26 cellular contexts compared by ENCODE assay signal in genomic region chr16:19783363-19783762, GRCh38.
DNase-seq lines count a peak whose midpoint lies in the region; ATAC-seq and TF ChIP-seq lines count a peak whose summit lies in the region.
"Had no signal": no experiment of that assay in that cellular context is flagged by ENCODE, and none has a peak within 500 bp of the region (broad histone marks: within the 10 kb centered on the region; RNA-seq: fewer than 3 reads in every experiment).

No MANE protein-coding gene starts in this region.

- H3K9me3 Mint-ChIP-seq in activated CD4-positive, alpha-beta T cell treated with anti-CD3 and anti-CD28 coated beads, Interleukin-2, amount 10 ng/mL, durations not matched to agents 24 days and 14 days = no peaks in the 10 kb centered on the region
- no peaks in the 10 kb centered on the region for H3K9me3 Mint-ChIP-seq in nephron
- no peaks in the 10 kb centered on the region for H3K9me3 Mint-ChIP-seq in GM23338
- H3K9me3 Mint-ChIP-seq: activated naive CD4-positive, alpha-beta T cell treated with anti-CD3 and anti-CD28 coated beads for 36 hours; immature natural killer cell; natural killer cell had no signal

- H3K36me3 Mint-ChIP-seq in activated CD4-positive, alpha-beta T cell treated with anti-CD3 and anti-CD28 coated beads, Interleukin-2, amount 10 ng/mL, durations not matched to agents 24 days and 14 days (ENCODE audit: low read depth) = no peaks in the 10 kb centered on the region
- H3K36me3 Mint-ChIP-seq in nephron (ENCODE audit: low read depth) (peaks cover 5% of the 10 kb centered on the region), GM23338 (ENCODE audit: low read depth) (no peaks in the 10 kb centered on the region)
- H3K36me3 Mint-ChIP-seq: immature natural killer cell, natural killer cell had no signal

- no peak overlapping the region for H3K4me2 ChIP-seq in GM23338

- intact Hi-C loops in activated CD4-positive, alpha-beta T cell treated with anti-CD3 and anti-CD28 coated beads, Interleukin-2, amount 10 ng/mL, durations not matched to agents 24 days and 14 days (cut with micrococcal nuclease) = no loop called here

- H2AFZ ChIP-seq in GM23338 = no peak overlapping the region

- DNase-seq in activated CD4-positive, alpha-beta T cell treated with anti-CD3 and anti-CD28 coated beads, Interleukin-2, amount 10 ng/mL, durations not matched to agents 24 days and 14 days = peak; percentile 39
- no peak for DNase-seq in activated CD4-positive, alpha-beta T cell treated with anti-CD3 and anti-CD28 coated beads, Interleukin-2, amount 50 U/mL, for 48 hours
- DNase-seq in cardiac muscle cell (ENCODE audit: low read depth in 1 of 2, low spot score in 1 of 2) (peak in 1 of 2 donors; percentile 12), suprapubic skin (ENCODE audit: low spot score in 2 of 2) (no peak), GM23338 (ENCODE audit: low spot score) (no peak), GM20000 (ENCODE audit: low spot score) (no peak)
- DNase-seq: 8988T; activated CD8-positive, alpha-beta memory T cell treated with anti-CD3 and anti-CD28 coated beads for 24 hours; activated naive CD4-positive, alpha-beta T cell treated with anti-CD3 and anti-CD28 coated beads for 36 hours; activated T-cell treated with anti-CD3 and anti-CD28 coated beads, Interleukin-2, amount 50 U/mL, for 48 hours; AML-193; DMS79 treated with DMSO at 0.1 percent for 48 hours; HCEC 1CT; immature natural killer cell; KG1; mammary epithelial cell; natural killer cell; NCI-H2029; NCI-H510A treated with DMSO at 0.1 percent for 48 hours; RPMI8226; stimulated activated CD4-positive, alpha-beta T cell treated with anti-CD3 and anti-CD28 coated beads, Interleukin-12 subunit alpha, Interleukin-12 subunit beta, amount 100 ng/mL, for 4 hours; T1000 had no signal

- H3K27ac Mint-ChIP-seq in activated CD4-positive, alpha-beta T cell treated with anti-CD3 and anti-CD28 coated beads, Interleukin-2, amount 10 ng/mL, durations not matched to agents 24 days and 14 days = no peak overlapping the region
- H3K27ac Mint-ChIP-seq in nephron (peak overlapping the region; percentile 65 to 85 (median 80)), GM23338 (no peak overlapping the region)
- H3K27ac Mint-ChIP-seq: activated naive CD4-positive, alpha-beta T cell treated with anti-CD3 and anti-CD28 coated beads for 36 hours; immature natural killer cell; natural killer cell had no signal

- no peaks in the 10 kb centered on the region for H3K4me1 Mint-ChIP-seq in activated CD4-positive, alpha-beta T cell treated with anti-CD3 and anti-CD28 coated beads, Interleukin-2, amount 10 ng/mL, durations not matched to agents 24 days and 14 days
- peaks cover 55% of the 10 kb centered on the region for H3K4me1 Mint-ChIP-seq in nephron
- peaks cover 6% of the 10 kb centered on the region; the same call in 2 of the 3 replicates for H3K4me1 Mint-ChIP-seq in GM23338
- H3K4me1 Mint-ChIP-seq: immature natural killer cell, natural killer cell had no signal

- H4K20me1 ChIP-seq in GM23338 (replicated peaks; ENCODE audit: insufficient read depth) = no peaks in the 10 kb centered on the region

- no peaks in the 10 kb centered on the region for H3K9me2 ChIP-seq in GM23338 (ENCODE audit: insufficient read depth)

- TF ChIP-seq CTCF in cardiac muscle cell (IDR thresholded peaks at IDR 0.05; ENCODE audit: low read depth, low read length) (no peak), nephron (IDR thresholded peaks at IDR 0.05; ENCODE audit: unreplicated experiment in 3 of 3) (no peak), suprapubic skin (IDR thresholded peaks at IDR 0.05) (no peak), GM23338 (conservative IDR thresholded peaks at IDR 0.05; ENCODE audit: low read depth in 2 of 2) (no peak), GM20000 (IDR thresholded peaks at IDR 0.05; ENCODE audit: extremely low read depth, missing control alignments) (no peak)

- 34% methylated on average over 8 of the region's 8 CpGs for WGBS in suprapubic skin

- H3K4me3 ChIP-seq in cardiac muscle cell (no peak overlapping the region), suprapubic skin (no peak overlapping the region), GM23338 (no peak overlapping the region)
- H3K4me3 ChIP-seq: ascending aorta, vagina had no signal

- H3K27ac ChIP-seq in cardiac muscle cell (peak overlapping the region; percentile 56), suprapubic skin (peak overlapping the region; percentile 15), GM23338 (ENCODE audit: low read depth) (no peak overlapping the region)
- H3K27ac ChIP-seq: ascending aorta, vagina had no signal

- TF ChIP-seq EP300 in suprapubic skin (IDR thresholded peaks at IDR 0.05) = no peak

- H3K36me3 ChIP-seq in cardiac muscle cell = no peaks in the 10 kb centered on the region
- H3K36me3 ChIP-seq in suprapubic skin = no peaks in the 10 kb centered on the region
- no peaks in the 10 kb centered on the region for H3K36me3 ChIP-seq in GM23338 (ENCODE audit: insufficient read depth)
- H3K36me3 ChIP-seq: ascending aorta, vagina had no signal

- no peaks in the 10 kb centered on the region for H3K27me3 Mint-ChIP-seq in activated CD4-positive, alpha-beta T cell treated with anti-CD3 and anti-CD28 coated beads, Interleukin-2, amount 10 ng/mL, durations not matched to agents 24 days and 14 days
- H3K27me3 Mint-ChIP-seq in nephron (ENCODE audit: low read depth) = peaks cover 5% of the 10 kb centered on the region
- no peaks in the 10 kb centered on the region for H3K27me3 Mint-ChIP-seq in GM23338 (ENCODE audit: insufficient read depth, low read depth, poor library complexity)

- no peaks in the 10 kb centered on the region for H3K79me2 ChIP-seq in GM23338 (replicated peaks; ENCODE audit: insufficient read depth)

- H3K27me3 ChIP-seq in cardiac muscle cell (no peaks in the 10 kb centered on the region), suprapubic skin (no peaks in the 10 kb centered on the region), GM23338 (ENCODE audit: insufficient read depth) (no peaks in the 10 kb centered on the region)
- H3K27me3 ChIP-seq: ascending aorta, vagina had no signal

- H3K4me1 ChIP-seq in cardiac muscle cell (ENCODE audit: low read depth) (peaks cover 9% of the 10 kb centered on the region), suprapubic skin (peaks cover 14% of the 10 kb centered on the region), GM23338 (ENCODE audit: insufficient read depth) (no peaks in the 10 kb centered on the region)
- H3K4me1 ChIP-seq: ascending aorta had no signal

- H3K9me3 ChIP-seq in cardiac muscle cell (ENCODE audit: low read depth) (no peaks in the 10 kb centered on the region), suprapubic skin (no peaks in the 10 kb centered on the region)
- H3K9me3 ChIP-seq: ascending aorta, vagina had no signal

- no peak for ATAC-seq in GM23338
- no peak for ATAC-seq in HG03139 (IDR thresholded peaks at IDR 0.05; ENCODE audit: unreplicated experiment)
- ATAC-seq: natural killer cell had no signal

- H3F3A ChIP-seq in GM23338 (replicated peaks; ENCODE audit: low read depth) = no peaks in the 10 kb centered on the region

- H3K4me3 Mint-ChIP-seq in activated CD4-positive, alpha-beta T cell treated with anti-CD3 and anti-CD28 coated beads, Interleukin-2, amount 10 ng/mL, durations not matched to agents 24 days and 14 days = no peak overlapping the region
- H3K4me3 Mint-ChIP-seq in nephron = peak overlapping the region in 1 of 3 experiments; percentile 40
- no peak overlapping the region for H3K4me3 Mint-ChIP-seq in GM23338
- H3K4me3 Mint-ChIP-seq: activated naive CD4-positive, alpha-beta T cell treated with anti-CD3 and anti-CD28 coated beads for 36 hours; immature natural killer cell; natural killer cell had no signal

- TF ChIP-seq POLR2A in suprapubic skin (IDR thresholded peaks at IDR 0.05) = no peak

TF ChIP-seq in GM23338, 12 proteins besides CTCF, POLR2A, EP300 and RAD21 (continues in another document):
- no peak for TF ChIP-seq ZNF331 (CRISPR knock-in tag; IDR thresholded peaks at IDR 0.05; ENCODE audit: low read depth)
- no peak for TF ChIP-seq CREB1 (CRISPR knock-in tag; IDR thresholded peaks at IDR 0.05; ENCODE audit: low read depth)
- no peak for TF ChIP-seq EZH2 (IDR thresholded peaks at IDR 0.05; ENCODE audit: low read depth, unreplicated experiment)
- TF ChIP-seq JUNB (IDR thresholded peaks at IDR 0.05; ENCODE audit: unreplicated experiment) = no peak
- TF ChIP-seq ZNF114 (CRISPR knock-in tag; IDR thresholded peaks at IDR 0.05) = no peak
- TF ChIP-seq ETS1 (IDR thresholded peaks at IDR 0.05) = no peak
- no peak for TF ChIP-seq NANOG (IDR thresholded peaks at IDR 0.05; ENCODE audit: borderline replicate concordance)
- TF ChIP-seq REST (IDR thresholded peaks at IDR 0.05; ENCODE audit: unreplicated experiment) = no peak

Comparison
In these comparisons a context has a peak if more than half of its experiments do, and no peak if none do; other contexts are left out.
1. H3K27ac Mint-ChIP-seq: peak in nephron (3 of 3); none in activated CD4-positive, alpha-beta T cell treated with anti-CD3 and anti-CD28 coated beads, Interleukin-2, amount 10 ng/mL, durations not matched to agents 24 days and 14 days (single experiment) and GM23338 (single experiment).